Comparison of ENCODE assay signal across 9 cellular contexts in genomic region chr4:54099959-54100606, GRCh38. TPM values are rescaled to one million over a fixed set of nuclear protein-coding genes. Genes with fewer than 3 reads are reported as not detected.
A peak's percentile ranks its signal among the peaks of the same experiment; 100 is the strongest.
DNase-seq lines count a peak whose midpoint lies in the region; FAIRE-seq and TF ChIP-seq lines count a peak whose summit lies in the region.
"Had no signal": no experiment of that assay in that cellular context is flagged by ENCODE, and none has a peak within 500 bp of the region (broad histone marks: within the 10 kb centered on the region; RNA-seq: fewer than 3 reads in every experiment).

Gene GSX2, plus strand, starts transcription at chr4:54100163. Its CDS starts 182 bp downstream, at chr4:54100345.

- H3K9ac ChIP-seq in ES-I3 (ENCODE audit: low read depth, low read length) (peak within 1 kb of the TSS; percentile 42; the same call in 1 of the 2 replicates), rectal smooth muscle tissue (ENCODE audit: low read length) (no peak within 1 kb of the TSS)

- FAIRE-seq in GM12891 (lab: Jason Lieb, UNC), result no peak
- no peak for FAIRE-seq in HTR-8/SVneo (lab: Jason Lieb, UNC)

- H3K36me3 ChIP-seq in ES-I3 (ENCODE audit: insufficient read depth, low read length) (no peaks in the 10 kb centered on the region), SJSA1 (no peaks in the 10 kb centered on the region), rectal smooth muscle tissue (ENCODE audit: control insufficient read depth, insufficient read depth, low read length) (no peaks in the 10 kb centered on the region)

- no peak for TF ChIP-seq POLR2A in GM12891 (IDR thresholded peaks at IDR 0.05; ENCODE audit: low read depth, low read length)

- H3K27me3 ChIP-seq in SJSA1 (replicated peaks) (peaks cover 39% of the 10 kb centered on the region), rectal smooth muscle tissue (ENCODE audit: control insufficient read depth, insufficient read depth, low read length) (peaks cover 40% of the 10 kb centered on the region)

- no peak for TF ChIP-seq CTCF in fibroblast of the aortic adventitia (IDR thresholded peaks at IDR 0.05; ENCODE audit: insufficient read depth, low read length)

- peak in 1 of 2 experiments; percentile 24 for DNase-seq in SJSA1 (ENCODE audit: low read depth in 1 of 2, low spot score in 2 of 2)
- peak; percentile 13 for DNase-seq in fibroblast of the aortic adventitia (ENCODE audit: low read depth)
- DNase-seq in GM12891 (ENCODE audit: insufficient read length, low spot score), result no peak
- no peak for DNase-seq in HTR-8/SVneo (ENCODE audit: insufficient read length, low spot score)
- DNase-seq in Ammon's horn (ENCODE audit: low spot score), result no peak
- no peak for DNase-seq in stimulated activated CD4-positive, alpha-beta T cell treated with anti-CD3 and anti-CD28 coated beads, Interleukin-1b, Interleukin-23, amount 100 ng/mL, for 48 hours

- H3K9me3 ChIP-seq in ES-I3 (ENCODE audit: control insufficient read depth, insufficient read depth, low read length) (no peaks in the 10 kb centered on the region), SJSA1 (replicated peaks) (no peaks in the 10 kb centered on the region; the same call in 1 of the 2 replicates)

- no peak within 1 kb of the TSS for H3K27ac ChIP-seq in SJSA1
- H3K27ac ChIP-seq in rectal smooth muscle tissue (ENCODE audit: low read depth, low read length), result no peak within 1 kb of the TSS

- H3K4me3 ChIP-seq in SJSA1, result peak within 1 kb of the TSS; percentile 31
- peak within 1 kb of the TSS; percentile 56 for H3K4me3 ChIP-seq in fibroblast of the aortic adventitia (ENCODE audit: low read depth, low read length)
- peak within 1 kb of the TSS; percentile 53 for H3K4me3 ChIP-seq in rectal smooth muscle tissue (ENCODE audit: low read length)

- peaks cover 37% of the 10 kb centered on the region for H3K4me1 ChIP-seq in ES-I3 (ENCODE audit: insufficient read depth, low read length)
- H3K4me1 ChIP-seq in SJSA1 (replicated peaks), result peaks cover 17% of the 10 kb centered on the region
- H3K4me1 ChIP-seq in rectal smooth muscle tissue (ENCODE audit: control insufficient read depth, insufficient read depth, low read length), result no peaks in the 10 kb centered on the region

TF ChIP-seq in GM12891, 5 proteins besides CTCF, POLR2A, EP300 and RAD21:
- TF ChIP-seq TAF1 (IDR thresholded peaks at IDR 0.05; ENCODE audit: low read depth, low read length) (no peak), POU2F2 (IDR thresholded peaks at IDR 0.05; ENCODE audit: low read depth, low read length) (no peak), POLR2AphosphoS5 (IDR thresholded peaks at IDR 0.05; ENCODE audit: low read depth, low read length) (no peak), PAX5 (IDR thresholded peaks at IDR 0.05; ENCODE audit: insufficient read depth, low read length, severe bottlenecking) (no peak), SPI1 (IDR thresholded peaks at IDR 0.05; ENCODE audit: low read depth, low read length) (no peak)

RNA-seq across cellular contexts. Expression of gene GSX2, which starts in this region (rescaled TPM):
- not detected in 2 replicates for total RNA-seq in SJSA1 (2014; rRNA removed; shearing (Covaris generic))
- not detected in 2 replicates for total RNA-seq in fibroblast of the aortic adventitia (ENCODE audit: low replicate concordance)
- polyA plus RNA-seq in GM12891 (2012; ENCODE audit: low read depth, missing spikeins), result not detected
- total RNA-seq: activated T-helper 2 cell treated with anti-CD3 and anti-CD28 coated beads, Interferon-gamma antibody, Interleukin-2, Interleukin-4, amounts not matched to agents 10 μg/mL and 5 μg/mL and 100 μg/mL, durations not matched to agents 14 hours and 24 hours and 36 hours had no signal

Comparison
In these comparisons a context has a peak if more than half of its experiments do, and no peak if none do; other contexts are left out.
1. Peak in DNase-seq and H3K4me3 ChIP-seq in fibroblast of the aortic adventitia; RNA of the gene not detected or under 1 TPM.